Comparison of ENCODE assay signal across 18 cellular contexts in the genomic region with DNA sequence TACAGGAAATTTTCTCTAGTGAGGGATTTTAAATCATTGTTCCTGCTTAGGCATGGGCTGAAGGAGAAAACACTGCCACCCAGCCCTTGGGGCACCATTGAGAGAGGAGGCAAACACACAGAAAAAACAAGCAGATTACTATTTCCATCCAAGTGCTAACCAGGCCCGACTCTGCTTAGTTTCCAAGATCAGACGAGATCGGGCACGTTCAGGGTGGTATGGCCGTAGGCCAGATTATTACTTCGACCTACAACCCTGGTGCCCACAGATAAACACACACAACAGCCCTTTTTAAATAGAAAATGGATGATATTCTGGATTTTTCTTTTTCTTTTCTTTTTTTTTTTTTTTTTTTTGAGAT. TPM values are rescaled to one million over a fixed set of nuclear protein-coding genes. Genes with fewer than 3 reads are reported as not detected.
DNase-seq lines count a peak whose midpoint lies in the region; TF ChIP-seq lines count a peak whose summit lies in the region.
"Had no signal": no experiment of that assay in that cellular context is flagged by ENCODE, and none has a peak within 500 bp of the region (broad histone marks: within the 10 kb centered on the region; RNA-seq: fewer than 3 reads in every experiment).

No MANE protein-coding gene starts in this region.

- H3K79me2 ChIP-seq in osteoblast (ENCODE audit: insufficient read depth, low read length): no peaks in the 10 kb centered on the region

- no peak overlapping the region for H3K4me3 Mint-ChIP-seq in MCF 10A (ENCODE audit: unreplicated experiment)
- H3K4me3 Mint-ChIP-seq: CD4-positive, CD25-positive, alpha-beta regulatory T cell; IgD-negative memory B cell had no signal

- WGBS in esophagus squamous epithelium, 2 donors: 17 to 45% methylated on average over 6 of the region's 6 CpGs
- WGBS in sigmoid colon, 2 donors: 88 to 92% methylated on average over 6 of the region's 6 CpGs

- no peak for TF ChIP-seq POLR2A in esophagus squamous epithelium (IDR thresholded peaks at IDR 0.05)
- TF ChIP-seq POLR2A in sigmoid colon (IDR thresholded peaks at IDR 0.05): no peak

- peaks cover 25% of the 10 kb centered on the region for H3K4me1 Mint-ChIP-seq in MCF 10A (ENCODE audit: insufficient read depth, unreplicated experiment)
- H3K4me1 Mint-ChIP-seq: CD4-positive, CD25-positive, alpha-beta regulatory T cell; IgD-negative memory B cell had no signal

- H3K4me3 ChIP-seq in esophagus squamous epithelium (no peak overlapping the region), sigmoid colon (no peak overlapping the region), osteoblast (ENCODE audit: insufficient read depth, low read length) (no peak overlapping the region)
- H3K4me3 ChIP-seq: HAP-1 had no signal

- no TSS peak for BruUV-seq in MCF 10A (replicated peaks; lab: Mats Ljungman, UMichigan)

- DNase-seq in NCI-H446 treated with DMSO at 0.1 percent for 48 hours (lab: John Stamatoyannopoulos, UW) (peak; percentile 78), MCF 10A (ENCODE audit: unreplicated experiment) (peak; percentile 68), esophagus squamous epithelium (lab: John Stamatoyannopoulos, UW) (no peak), sigmoid colon (peak; percentile 48), osteoblast (ENCODE audit: insufficient read length, low spot score, missing footprints) (no peak), kidney glomerular epithelial cell (lab: John Stamatoyannopoulos, UW) (no peak)
- DNase-seq in activated T-cell treated with anti-CD3 and anti-CD28 coated beads, Interleukin-2, amount 50 U/mL, for 1 hour: no peak
- DNase-seq: CD4-positive, CD25-positive, alpha-beta regulatory T cell; Kasumi-1; NCI-H1105; NCI-H1694 treated with DMSO at 0.1 percent for 48 hours; NCI-H2107; NCI-H345; NCI-H69; PC-3 had no signal

- no peaks in the 10 kb centered on the region for H3K27me3 Mint-ChIP-seq in MCF 10A (ENCODE audit: insufficient read depth, unreplicated experiment)

- no peaks in the 10 kb centered on the region for H3K9me3 ChIP-seq in esophagus squamous epithelium
- H3K9me3 ChIP-seq in sigmoid colon: no peaks in the 10 kb centered on the region
- H3K9me3 ChIP-seq in osteoblast (ENCODE audit: low read depth, low read length): no peaks in the 10 kb centered on the region
- H3K9me3 ChIP-seq: Caco-2, HAP-1 had no signal

- peak overlapping the region; percentile 69 for H3K27ac Mint-ChIP-seq in MCF 10A (ENCODE audit: low read depth, unreplicated experiment)
- H3K27ac Mint-ChIP-seq: CD4-positive, CD25-positive, alpha-beta regulatory T cell had no signal

- no peak overlapping the region for H3K4me2 ChIP-seq in osteoblast (ENCODE audit: insufficient read depth, low read length)

- H2AFZ ChIP-seq in osteoblast (ENCODE audit: low read length): no peak overlapping the region

- no peak for TF ChIP-seq EP300 in sigmoid colon (IDR thresholded peaks at IDR 0.05)

- peaks cover 9 to 49% (median 12%) of the 10 kb centered on the region in 3 donors for H3K4me1 ChIP-seq in esophagus squamous epithelium
- peaks cover 0 to 22% (median 17%) of the 10 kb centered on the region in 4 donors for H3K4me1 ChIP-seq in sigmoid colon
- peaks cover 8% of the 10 kb centered on the region for H3K4me1 ChIP-seq in osteoblast (ENCODE audit: insufficient read depth, low read length)
- H3K4me1 ChIP-seq: Caco-2, HAP-1 had no signal

- H3K36me3 ChIP-seq in esophagus squamous epithelium: no peaks in the 10 kb centered on the region
- no peaks in the 10 kb centered on the region for H3K36me3 ChIP-seq in sigmoid colon
- H3K36me3 ChIP-seq in osteoblast (ENCODE audit: insufficient read depth, low read length): no peaks in the 10 kb centered on the region
- H3K36me3 ChIP-seq: HAP-1 had no signal

- no peaks in the 10 kb centered on the region for H3K36me3 Mint-ChIP-seq in MCF 10A (ENCODE audit: insufficient read depth, unreplicated experiment)
- H3K36me3 Mint-ChIP-seq: CD4-positive, CD25-positive, alpha-beta regulatory T cell had no signal

- POLR2A ChIA-PET in MCF 10A (lab: Yijun Ruan, JAX): interaction anchor here (0.6 to 2.9 kb wide), 3 partner anchors 10 to 38 kb away, joined by 3 to 14 read pairs (median 3); no protein-coding TSS in a partner anchor

- CTCF ChIA-PET in MCF 10A (lab: Yijun Ruan, JAX): interaction anchor here (1.8 to 17.8 kb wide), 5 partner anchors 9 to 249 kb away, joined by 5 to 275 read pairs (median 61); a partner anchor contains a TSS

- H4K20me1 ChIP-seq in osteoblast (ENCODE audit: insufficient read depth, low read length): no peaks in the 10 kb centered on the region

- H3K27me3 ChIP-seq in esophagus squamous epithelium (no peaks in the 10 kb centered on the region), sigmoid colon (no peaks in the 10 kb centered on the region), osteoblast (ENCODE audit: insufficient read depth, low read length) (peaks cover 23% of the 10 kb centered on the region)

- no peaks in the 10 kb centered on the region for H3K9me3 Mint-ChIP-seq in MCF 10A (ENCODE audit: unreplicated experiment)
- H3K9me3 Mint-ChIP-seq: IgD-negative memory B cell had no signal

- no peak for TF ChIP-seq CTCF in MCF 10A (IDR thresholded peaks at IDR 0.05; ENCODE audit: unreplicated experiment)
- TF ChIP-seq CTCF in esophagus squamous epithelium (IDR thresholded peaks at IDR 0.05): no peak
- no peak for TF ChIP-seq CTCF in sigmoid colon (IDR thresholded peaks at IDR 0.05)
- no peak for TF ChIP-seq CTCF in osteoblast (IDR thresholded peaks at IDR 0.05; ENCODE audit: extremely low read depth, low read depth, low read length)

- peak overlapping the region; percentile 24 to 70 (median 66) for H3K27ac ChIP-seq in esophagus squamous epithelium
- peak overlapping the region; percentile 17 to 62 (median 44) for H3K27ac ChIP-seq in sigmoid colon
- H3K27ac ChIP-seq in osteoblast (ENCODE audit: low read depth, low read length): no peak overlapping the region

- intact Hi-C loops in MCF 10A (cut with micrococcal nuclease): loop anchor here (2.0 kb wide), 1 partner anchor 21 kb away; no protein-coding TSS in a partner anchor
- intact Hi-C loops in esophagus squamous epithelium (cut with DNase I): no loop called here
- intact Hi-C loops in sigmoid colon (cut with DNase I): no loop called here

RNA-seq across cellular contexts. Expression of a gene that starts 45.4 kb away (rescaled TPM):
- total RNA-seq in MCF 10A (2022) (28.1 and 45.7 TPM in 2 replicates), esophagus squamous epithelium (100 to 1,000 TPM in 3 of 4 donors, 10 to 100 TPM in 1; 61.7 to 245 (median 144) TPM), sigmoid colon (1,000 to 10,000 TPM in 2 of 4 donors, 100 to 1,000 TPM in 2; 753 to 1,323 (median 1,092) TPM), osteoblast (145 and 161 TPM in 2 replicates)
- 100 to 1,000 TPM in 2 of 3 donors, 10 to 100 TPM in 1; 60.6 to 200 (median 108) TPM for polyA plus RNA-seq in sigmoid colon

RNA-seq across cellular contexts. Expression of a gene that starts 50.8 kb away (rescaled TPM):
- total RNA-seq in MCF 10A (2022): 86.7 and 94.0 TPM in 2 replicates
- total RNA-seq in esophagus squamous epithelium: 10 to 100 TPM; 29.3 to 81.4 (median 48.2) TPM
- 10 to 100 TPM; 73.4 to 87.2 (median 83.4) TPM for total RNA-seq in sigmoid colon
- 10 to 100 TPM; 30.0 to 36.8 (median 33.1) TPM for polyA plus RNA-seq in sigmoid colon
- 44.2 and 45.2 TPM in 2 replicates for total RNA-seq in osteoblast

Comparison
In these comparisons a context has a peak if more than half of its experiments do, and no peak if none do; other contexts are left out.
1. DNase-seq: peak in NCI-H446 treated with DMSO at 0.1 percent for 48 hours (single experiment), MCF 10A (single experiment) and sigmoid colon (single experiment); none in esophagus squamous epithelium (single experiment), osteoblast (single experiment), kidney glomerular epithelial cell (single experiment) and activated T-cell treated with anti-CD3 and anti-CD28 coated beads, Interleukin-2, amount 50 U/mL, for 1 hour (single experiment).